Comparison of ENCODE assay signal across 14 cellular contexts in genomic region chr5:141874262-141874964, GRCh38. TPM values are rescaled to one million over a fixed set of nuclear protein-coding genes. Genes with fewer than 3 reads are reported as not detected.
DNase-seq lines count a peak whose midpoint lies in the region; ATAC-seq and TF ChIP-seq lines count a peak whose summit lies in the region.
"Had no signal": no experiment of that assay in that cellular context is flagged by ENCODE, and none has a peak within 500 bp of the region (broad histone marks: within the 10 kb centered on the region; RNA-seq: fewer than 3 reads in every experiment).

No MANE protein-coding gene starts in this region.

- H3K9me3 Mint-ChIP-seq in activated CD4-positive, alpha-beta T cell treated with anti-CD3 and anti-CD28 coated beads, Interleukin-2, amount 10 ng/mL, durations not matched to agents 7 days and 5 days: no peaks in the 10 kb centered on the region
- H3K9me3 Mint-ChIP-seq: naive thymus-derived CD8-positive, alpha-beta T cell; stimulated activated naive B cell treated with anti-CD40 and anti-IgM and Interleukin-4, amounts not matched to agents 10 μg/mL and 1 μg/mL and 100 μg/mL, for 72 hours had no signal

- intact Hi-C loops in dorsolateral prefrontal cortex (cut with DNase I) (no loop called here), lower lobe of right lung (cut with DNase I) (no loop called here)

- DNase-seq in activated CD4-positive, alpha-beta T cell treated with anti-CD3 and anti-CD28 coated beads, Interleukin-2, amount 10 ng/mL, durations not matched to agents 7 days and 5 days: peak; percentile 3
- DNase-seq in activated CD4-positive, alpha-beta T cell treated with anti-CD3 and anti-CD28 coated beads for 1 hour: no peak
- DNase-seq in dorsolateral prefrontal cortex (peak in 1 of 10 donors; percentile 32), lower lobe of right lung (no peak), suprapubic skin (ENCODE audit: low spot score in 2 of 2) (peak in 1 of 2 donors; percentile 66), NCI-H748 treated with DMSO at 0.1 percent for 48 hours (lab: John Stamatoyannopoulos, UW) (no peak), NCI-H146 treated with DMSO at 0.1 percent for 48 hours (lab: John Stamatoyannopoulos, UW; ENCODE audit: unreplicated experiment) (no peak)
- DNase-seq: activated CD4-positive, alpha-beta T cell treated with anti-CD3 and anti-CD28 coated beads, Interleukin-2, amount 50 U/mL, for 4 hours; effector CD4-positive, alpha-beta T cell; naive thymus-derived CD8-positive, alpha-beta T cell; NCI-H1436 treated with DMSO at 0.1 percent for 48 hours; stimulated activated naive B cell treated with anti-CD40 and anti-IgM and Interleukin-4, amounts not matched to agents 10 μg/mL and 1 μg/mL and 100 μg/mL, for 72 hours had no signal

- H3K36me3 ChIP-seq in lower lobe of right lung (no peaks in the 10 kb centered on the region), suprapubic skin (no peaks in the 10 kb centered on the region)

- ATAC-seq in lower lobe of right lung: no peak
- ATAC-seq in HG03159 (IDR thresholded peaks at IDR 0.05; ENCODE audit: unreplicated experiment): no peak
- ATAC-seq: naive thymus-derived CD8-positive, alpha-beta T cell; stimulated activated naive B cell treated with anti-CD40 and anti-IgM and Interleukin-4, amounts not matched to agents 10 μg/mL and 1 μg/mL and 100 μg/mL, for 72 hours had no signal

- no peaks in the 10 kb centered on the region for H3K9me3 ChIP-seq in lower lobe of right lung
- no peaks in the 10 kb centered on the region for H3K9me3 ChIP-seq in suprapubic skin

- H3K27ac ChIP-seq in dorsolateral prefrontal cortex (peak overlapping the region in 56 of 59 donors; percentile 31 to 99 (median 95)), lower lobe of right lung (peak overlapping the region; percentile 41), suprapubic skin (peak overlapping the region; percentile 48)

- H3K36me3 Mint-ChIP-seq in activated CD4-positive, alpha-beta T cell treated with anti-CD3 and anti-CD28 coated beads, Interleukin-2, amount 10 ng/mL, durations not matched to agents 7 days and 5 days (ENCODE audit: low read depth): no peaks in the 10 kb centered on the region
- H3K36me3 Mint-ChIP-seq: activated naive CD8-positive, alpha-beta T cell; naive thymus-derived CD8-positive, alpha-beta T cell had no signal

- CTCF ChIA-PET in activated CD4-positive, alpha-beta T cell treated with anti-CD3 and anti-CD28 coated beads, Interleukin-2, amount 10 ng/mL, durations not matched to agents 7 days and 5 days (lab: Charles Lee): interaction anchor here (0.8 to 1.4 kb wide), 3 partner anchors 9 to 181 kb away, joined by 3 to 4 read pairs (median 4); no protein-coding TSS in a partner anchor

- H3K27me3 Mint-ChIP-seq in activated CD4-positive, alpha-beta T cell treated with anti-CD3 and anti-CD28 coated beads, Interleukin-2, amount 10 ng/mL, durations not matched to agents 7 days and 5 days: peaks cover 71% of the 10 kb centered on the region

- no peak for TF ChIP-seq EP300 in suprapubic skin (IDR thresholded peaks at IDR 0.05)

- H3K27ac Mint-ChIP-seq in activated CD4-positive, alpha-beta T cell treated with anti-CD3 and anti-CD28 coated beads, Interleukin-2, amount 10 ng/mL, durations not matched to agents 7 days and 5 days: no peak overlapping the region
- H3K27ac Mint-ChIP-seq: activated naive CD8-positive, alpha-beta T cell; stimulated activated naive B cell treated with anti-CD40 and anti-IgM and Interleukin-4, amounts not matched to agents 10 μg/mL and 1 μg/mL and 100 μg/mL, for 72 hours had no signal

- H3K4me3 Mint-ChIP-seq in activated CD4-positive, alpha-beta T cell treated with anti-CD3 and anti-CD28 coated beads, Interleukin-2, amount 10 ng/mL, durations not matched to agents 7 days and 5 days: no peak overlapping the region
- H3K4me3 Mint-ChIP-seq: stimulated activated naive B cell treated with anti-CD40 and anti-IgM and Interleukin-4, amounts not matched to agents 10 μg/mL and 1 μg/mL and 100 μg/mL, for 72 hours had no signal

- TF ChIP-seq CTCF in dorsolateral prefrontal cortex (IDR thresholded peaks at IDR 0.05 in 54 of 56, conservative IDR thresholded peaks at IDR 0.05 in 2 of 56; ENCODE audit: low read depth in 1 of 56, partially characterized antibody in 56 of 56) (no peak), lower lobe of right lung (IDR thresholded peaks at IDR 0.05) (no peak), suprapubic skin (IDR thresholded peaks at IDR 0.05) (no peak)

- H3K4me3 ChIP-seq in dorsolateral prefrontal cortex (peak overlapping the region in 58 of 59 donors; percentile 14 to 97 (median 88)), lower lobe of right lung (peak overlapping the region; percentile 77), suprapubic skin (peak overlapping the region; percentile 80)

- no peak for TF ChIP-seq POLR2A in suprapubic skin (IDR thresholded peaks at IDR 0.05)

- POLR2A ChIA-PET in activated CD4-positive, alpha-beta T cell treated with anti-CD3 and anti-CD28 coated beads, Interleukin-2, amount 10 ng/mL, durations not matched to agents 7 days and 5 days (lab: Charles Lee): no interaction called here

- H3K4me1 ChIP-seq in lower lobe of right lung (peaks cover 53% of the 10 kb centered on the region), suprapubic skin (peaks cover 70% of the 10 kb centered on the region)

- H3K27me3 ChIP-seq in dorsolateral prefrontal cortex: no peaks in the 10 kb centered on the region
- peaks cover 35% of the 10 kb centered on the region for H3K27me3 ChIP-seq in lower lobe of right lung (ENCODE audit: low read depth)
- H3K27me3 ChIP-seq in suprapubic skin: peaks cover 42% of the 10 kb centered on the region

- WGBS in suprapubic skin: 54% methylated on average over 16 of the region's 16 CpGs

- H3K4me1 Mint-ChIP-seq in activated CD4-positive, alpha-beta T cell treated with anti-CD3 and anti-CD28 coated beads, Interleukin-2, amount 10 ng/mL, durations not matched to agents 7 days and 5 days: peaks cover 14% of the 10 kb centered on the region

RNA-seq across cellular contexts. Expression of gene PCDH1, which starts 3.8 kb away (rescaled TPM):
- not detected for total RNA-seq in activated CD4-positive, alpha-beta T cell treated with anti-CD3 and anti-CD28 coated beads, Interleukin-2, amount 10 ng/mL, durations not matched to agents 7 days and 5 days
- total RNA-seq in dorsolateral prefrontal cortex: 100 to 1,000 TPM in 12 of 120 experiments, 10 to 100 TPM in 108; 37.8 to 132 (median 87.1) TPM
- 55.7 TPM for total RNA-seq in lower lobe of right lung
- total RNA-seq in suprapubic skin: 100 to 1,000 TPM in 1 of 4 donors, 10 to 100 TPM in 3; 76.2 to 122 (median 89.5) TPM
- total RNA-seq: naive thymus-derived CD8-positive, alpha-beta T cell had no signal

RNA-seq across cellular contexts. Expression of gene DELE1, which starts 49.3 kb away (rescaled TPM):
- 10 to 100 TPM; 71.5 to 72.1 TPM for total RNA-seq in activated CD4-positive, alpha-beta T cell treated with anti-CD3 and anti-CD28 coated beads, Interleukin-2, amount 10 ng/mL, durations not matched to agents 7 days and 5 days
- total RNA-seq in dorsolateral prefrontal cortex (100 to 1,000 TPM in 11 of 120 experiments, 10 to 100 TPM in 109; 54.4 to 110 (median 82.7) TPM), lower lobe of right lung (75.0 TPM), suprapubic skin (10 to 100 TPM; 42.5 to 99.6 (median 59.9) TPM)

Comparison
In these comparisons a context has a peak if more than half of its experiments do, and no peak if none do; other contexts are left out.
1. H3K27ac ChIP-seq: peak in every context shown above with its lines; median percentile 95 in dorsolateral prefrontal cortex; 48 in suprapubic skin; 41 in lower lobe of right lung.
2. RNA of gene PCDH1, which starts 3.8 kb away (total RNA-seq): 76.2 to 122 TPM in suprapubic skin, 37.8 to 132 TPM in dorsolateral prefrontal cortex and 55.7 TPM in lower lobe of right lung (single experiment); not detected in activated CD4-positive, alpha-beta T cell treated with anti-CD3 and anti-CD28 coated beads, Interleukin-2, amount 10 ng/mL, durations not matched to agents 7 days and 5 days; every median in the first group is over 10 times any median in the second.
3. Peak in every context shown above with its lines, with median percentiles within 50 percentile points of each other: H3K4me3 ChIP-seq.